17 cellular contexts compared by ENCODE assay signal in the genomic region with DNA sequence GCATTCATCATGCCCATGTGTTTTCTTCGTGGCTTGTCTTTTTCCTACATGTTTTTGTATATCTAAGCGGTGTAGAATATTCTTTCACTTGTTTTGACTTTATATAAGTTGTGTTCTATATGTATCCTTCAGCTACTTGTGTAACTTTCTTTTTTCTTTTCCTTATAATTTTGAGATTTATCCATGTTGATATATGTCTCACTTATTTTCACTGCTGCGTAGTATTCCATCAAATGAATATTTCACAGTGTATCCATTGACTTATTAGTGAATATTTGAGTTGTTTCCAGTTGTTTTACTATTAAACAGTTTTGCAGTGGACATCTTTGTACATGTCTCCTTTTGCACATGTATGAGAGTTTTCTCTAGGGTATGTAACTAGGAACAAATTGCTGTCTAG. TPM values are rescaled to one million over a fixed set of nuclear protein-coding genes. Genes with fewer than 3 reads are reported as not detected.
A peak's percentile ranks its signal among the peaks of the same experiment; 100 is the strongest.
DNase-seq lines count a peak whose midpoint lies in the region; ATAC-seq, FAIRE-seq and TF ChIP-seq lines count a peak whose summit lies in the region.
"Had no signal": no experiment of that assay in that cellular context is flagged by ENCODE, and none has a peak within 500 bp of the region (broad histone marks: within the 10 kb centered on the region; RNA-seq: fewer than 3 reads in every experiment).

No MANE protein-coding gene starts in this region.

- CTCF ChIA-PET in A549 (lab: Yijun Ruan, JAX) = interaction anchor here (1.0 to 1.3 kb wide), 2 partner anchors 24 to 164 kb away, joined by 4 read pairs; no protein-coding TSS in a partner anchor

- peaks cover 37% of the 10 kb centered on the region for H3K36me3 Mint-ChIP-seq in activated T-helper 1 cell treated with anti-CD3 and anti-CD28 coated beads, Interleukin-12 subunit alpha, Interleukin-12 subunit beta, Interleukin-2, Interleukin-4 antibody, amounts not matched to agents 30 ng/mL and 10 ng/mL and 1 ng/mL, durations not matched to agents 14 hours and 24 hours and 36 hours (ENCODE audit: low read depth)
- H3K36me3 Mint-ChIP-seq in nephron (ENCODE audit: low read depth) = no peaks in the 10 kb centered on the region
- peaks cover 6 to 13% of the 10 kb centered on the region in 2 donors for H3K36me3 Mint-ChIP-seq in activated T-cell treated with anti-CD3 and anti-CD28 coated beads, Interleukin-2, amount 50 U/mL, for 72 hours (ENCODE audit: insufficient read depth in 2 of 2)

- no peak for FAIRE-seq in A549 (lab: Jason Lieb, UNC)
- FAIRE-seq: GM12892, H1, HTR-8/SVneo had no signal

- H3K4me1 ChIP-seq in A549 = peaks cover 74% of the 10 kb centered on the region

- no peaks in the 10 kb centered on the region for H3K36me3 ChIP-seq in H7 (replicated peaks; ENCODE audit: control insufficient read depth, insufficient read depth, low read length)

- no peak for TF ChIP-seq CTCF in 22Rv1 (IDR thresholded peaks at IDR 0.05)
- no peak for TF ChIP-seq CTCF in A549 (IDR thresholded peaks at IDR 0.05)
- no peak for TF ChIP-seq CTCF in nephron (IDR thresholded peaks at IDR 0.05; ENCODE audit: unreplicated experiment in 3 of 3)

- WGBS in A549 (ENCODE audit: missing lambda C conversion rate) = 94% methylated on average over 3 of the region's 3 CpGs

- peaks cover 8% of the 10 kb centered on the region for H3K9me3 Mint-ChIP-seq in activated T-helper 1 cell treated with anti-CD3 and anti-CD28 coated beads, Interleukin-12 subunit alpha, Interleukin-12 subunit beta, Interleukin-2, Interleukin-4 antibody, amounts not matched to agents 30 ng/mL and 10 ng/mL and 1 ng/mL, durations not matched to agents 14 hours and 24 hours and 36 hours
- H3K9me3 Mint-ChIP-seq in nephron = no peaks in the 10 kb centered on the region
- no peaks in the 10 kb centered on the region for H3K9me3 Mint-ChIP-seq in activated T-cell treated with anti-CD3 and anti-CD28 coated beads, Interleukin-2, amount 50 U/mL, for 72 hours
- H3K9me3 Mint-ChIP-seq: CD4-positive, alpha-beta T cell had no signal

- TF ChIP-seq POLR2A in A549 (IDR thresholded peaks at IDR 0.05; ENCODE audit: low read length) = no peak

- no peak for TF ChIP-seq RAD21 in A549 (conservative IDR thresholded peaks at IDR 0.05 in 1 of 2, IDR thresholded peaks at IDR 0.05 in 1 of 2)

- no peaks in the 10 kb centered on the region for H3K27me3 ChIP-seq in H7 (ENCODE audit: control insufficient read depth, insufficient read depth, low read length)
- H3K27me3 ChIP-seq: BLaER1 treated with 17β-estradiol and CSF1 and Interleukin-3, amounts not matched to agents 10 nM and 100 nM had no signal

- DNase-seq in A549 (ENCODE audit: low read depth in 1 of 2, low spot score in 1 of 2) (no peak), H7 (no peak)
- DNase-seq in activated T-helper 1 cell treated with anti-CD3 and anti-CD28 coated beads, Interleukin-12 subunit alpha, Interleukin-12 subunit beta, Interleukin-2, Interleukin-4 antibody, amounts not matched to agents 30 ng/mL and 10 ng/mL and 1 ng/mL, durations not matched to agents 14 hours and 24 hours and 36 hours (ENCODE audit: low spot score) = no peak
- no peak for DNase-seq in activated T-cell treated with anti-CD3 and anti-CD28 coated beads, Interleukin-2, amount 50 U/mL, for 72 hours
- DNase-seq: ACHN; CD4-positive, alpha-beta T cell; DMS79 treated with DMSO at 0.1 percent for 48 hours; EL; GDM1; HCEC 1CT had no signal

- H3K4me3 ChIP-seq in A549 (no peak overlapping the region), H7 (ENCODE audit: insufficient read depth, low read depth, low read length) (no peak overlapping the region)
- H3K4me3 ChIP-seq: BLaER1 treated with 17β-estradiol and CSF1 and Interleukin-3, amounts not matched to agents 10 nM and 100 nM had no signal

- TF ChIP-seq EP300 in A549 (IDR thresholded peaks at IDR 0.05) = no peak

- H3K9me3 ChIP-seq in A549 = no peaks in the 10 kb centered on the region

- peak overlapping the region; percentile 31 for H3K27ac Mint-ChIP-seq in activated T-helper 1 cell treated with anti-CD3 and anti-CD28 coated beads, Interleukin-12 subunit alpha, Interleukin-12 subunit beta, Interleukin-2, Interleukin-4 antibody, amounts not matched to agents 30 ng/mL and 10 ng/mL and 1 ng/mL, durations not matched to agents 14 hours and 24 hours and 36 hours
- H3K27ac Mint-ChIP-seq in nephron = peak overlapping the region in 2 of 3 experiments; percentile 23 to 24
- no peak overlapping the region for H3K27ac Mint-ChIP-seq in activated T-cell treated with anti-CD3 and anti-CD28 coated beads, Interleukin-2, amount 50 U/mL, for 72 hours
- H3K27ac Mint-ChIP-seq: CD4-positive, alpha-beta T cell had no signal

- no peak overlapping the region for H3K4me2 ChIP-seq in A549
- H3K4me2 ChIP-seq: BLaER1 treated with 17β-estradiol and CSF1 and Interleukin-3, amounts not matched to agents 10 nM and 100 nM had no signal

- no peak for ATAC-seq in A549
- no peak for ATAC-seq in activated T-cell treated with anti-CD3 and anti-CD28 coated beads, Interleukin-2, amount 50 U/mL, for 72 hours (replicated peaks in 1 of 2)
- no peak for ATAC-seq in GM18870 (IDR thresholded peaks at IDR 0.05; ENCODE audit: unreplicated experiment)

- H3K4me3 Mint-ChIP-seq in activated T-helper 1 cell treated with anti-CD3 and anti-CD28 coated beads, Interleukin-12 subunit alpha, Interleukin-12 subunit beta, Interleukin-2, Interleukin-4 antibody, amounts not matched to agents 30 ng/mL and 10 ng/mL and 1 ng/mL, durations not matched to agents 14 hours and 24 hours and 36 hours = no peak overlapping the region
- no peak overlapping the region for H3K4me3 Mint-ChIP-seq in nephron
- no peak overlapping the region for H3K4me3 Mint-ChIP-seq in activated T-cell treated with anti-CD3 and anti-CD28 coated beads, Interleukin-2, amount 50 U/mL, for 72 hours
- H3K4me3 Mint-ChIP-seq: CD4-positive, alpha-beta T cell had no signal

- peak overlapping the region; percentile 95 for H3K27ac ChIP-seq in 22Rv1
- peak overlapping the region; percentile 82 to 88; a peak in 5 of 6 replicates for H3K27ac ChIP-seq in A549
- H3K27ac ChIP-seq: BLaER1 treated with 17β-estradiol and CSF1 and Interleukin-3, amounts not matched to agents 10 nM and 100 nM had no signal

- intact Hi-C loops in activated T-helper 1 cell treated with anti-CD3 and anti-CD28 coated beads, Interleukin-12 subunit alpha, Interleukin-12 subunit beta, Interleukin-2, Interleukin-4 antibody, amounts not matched to agents 30 ng/mL and 10 ng/mL and 1 ng/mL, durations not matched to agents 14 hours and 24 hours and 36 hours (cut with micrococcal nuclease) = no loop called here

- peaks cover 61% of the 10 kb centered on the region for H3K4me1 Mint-ChIP-seq in activated T-helper 1 cell treated with anti-CD3 and anti-CD28 coated beads, Interleukin-12 subunit alpha, Interleukin-12 subunit beta, Interleukin-2, Interleukin-4 antibody, amounts not matched to agents 30 ng/mL and 10 ng/mL and 1 ng/mL, durations not matched to agents 14 hours and 24 hours and 36 hours (ENCODE audit: low read depth)
- H3K4me1 Mint-ChIP-seq in nephron = peaks cover 27% of the 10 kb centered on the region
- peaks cover 75% of the 10 kb centered on the region for H3K4me1 Mint-ChIP-seq in activated T-cell treated with anti-CD3 and anti-CD28 coated beads, Interleukin-2, amount 50 U/mL, for 72 hours (ENCODE audit: low read depth)

- POLR2A ChIA-PET in A549 (lab: Yijun Ruan, JAX) = no interaction called here

- H3K27me3 Mint-ChIP-seq in activated T-helper 1 cell treated with anti-CD3 and anti-CD28 coated beads, Interleukin-12 subunit alpha, Interleukin-12 subunit beta, Interleukin-2, Interleukin-4 antibody, amounts not matched to agents 30 ng/mL and 10 ng/mL and 1 ng/mL, durations not matched to agents 14 hours and 24 hours and 36 hours (ENCODE audit: insufficient read depth) = no peaks in the 10 kb centered on the region
- H3K27me3 Mint-ChIP-seq in nephron (ENCODE audit: low read depth) = no peaks in the 10 kb centered on the region
- no peaks in the 10 kb centered on the region for H3K27me3 Mint-ChIP-seq in activated T-cell treated with anti-CD3 and anti-CD28 coated beads, Interleukin-2, amount 50 U/mL, for 72 hours (ENCODE audit: low read depth)
- H3K27me3 Mint-ChIP-seq: CD4-positive, alpha-beta T cell had no signal

TF ChIP-seq in A549, 52 proteins besides CTCF, POLR2A, EP300 and RAD21:
- TF ChIP-seq TFCP2L1 (CRISPR knock-in tag; IDR thresholded peaks at IDR 0.05) (no peak), KDM1A (IDR thresholded peaks at IDR 0.05; ENCODE audit: low read depth) (peak; percentile 39; the same call in 1 of the 2 replicates)
TF ChIP-seq in A549: peak in this region for 1.

RNA-seq across cellular contexts. Expression of gene BORCS5, which starts 43.9 kb away (rescaled TPM):
- polyA plus RNA-seq in A549 (2011; rRNA removed) = 10.2 and 13.7 TPM in 2 replicates
- 15.0 and 17.7 TPM in 2 replicates for polyA plus RNA-seq in A549 (2012; cell fraction: cytosol; rRNA removed)
- 22.1 and 29.4 TPM in 2 replicates for polyA plus RNA-seq in A549 (2012; cell fraction: nucleus; rRNA removed)
- 5.1 to 7.3 TPM (median 6.2 TPM) in 3 replicates for polyA plus RNA-seq in A549 (2017; fragmentation: RNase III; extraction: RNeasy Plus Mini Kit Qiagen cat#74134 plus additional on column Dnase treatment)
- 22.4 and 30.7 TPM in 2 replicates for polyA minus RNA-seq in A549 (2011; rRNA and poly(A)+ RNA removed)
- total RNA-seq in activated T-helper 1 cell treated with anti-CD3 and anti-CD28 coated beads, Interleukin-12 subunit alpha, Interleukin-12 subunit beta, Interleukin-2, Interleukin-4 antibody, amounts not matched to agents 30 ng/mL and 10 ng/mL and 1 ng/mL, durations not matched to agents 14 hours and 24 hours and 36 hours = 34.5 and 39.6 TPM in 2 replicates
- total RNA-seq in H7 (2014; rRNA removed; shearing (Covaris generic)) = 7.4 and 7.5 TPM in 2 replicates
- 10 to 100 TPM; 37.7 to 44.9 TPM for total RNA-seq in activated T-cell treated with anti-CD3 and anti-CD28 coated beads, Interleukin-2, amount 50 U/mL, for 72 hours

RNA-seq across cellular contexts. Expression of gene MANSC1, which starts 50.8 kb away (rescaled TPM):
- polyA plus RNA-seq in A549 (2011; rRNA removed) (3.9 and 9.7 TPM in 2 replicates), A549 (2017; fragmentation: RNase III; extraction: RNeasy Plus Mini Kit Qiagen cat#74134 plus additional on column Dnase treatment) (3.7 to 4.4 TPM (median 3.8 TPM) in 3 replicates)
- 0.86 and 1.1 TPM in 2 replicates for polyA plus RNA-seq in A549 (2012; cell fraction: cytosol; rRNA removed)
- polyA plus RNA-seq in A549 (2012; cell fraction: nucleus; rRNA removed) = 0.47 and 0.86 TPM in 2 replicates
- polyA minus RNA-seq in A549 (2011; rRNA and poly(A)+ RNA removed) = 3.5 and 4.5 TPM in 2 replicates
- total RNA-seq in activated T-helper 1 cell treated with anti-CD3 and anti-CD28 coated beads, Interleukin-12 subunit alpha, Interleukin-12 subunit beta, Interleukin-2, Interleukin-4 antibody, amounts not matched to agents 30 ng/mL and 10 ng/mL and 1 ng/mL, durations not matched to agents 14 hours and 24 hours and 36 hours = 0.83 and 1.4 TPM in 2 replicates
- total RNA-seq in H7 (2014; rRNA removed; shearing (Covaris generic)) = 0.94 and 2.3 TPM in 2 replicates
- 1 to 10 TPM in 1 of 2 donors, under 1 TPM in 1; 0.65 to 1.5 TPM for total RNA-seq in activated T-cell treated with anti-CD3 and anti-CD28 coated beads, Interleukin-2, amount 50 U/mL, for 72 hours
